21 cellular contexts compared by ENCODE assay signal in genomic region chr11:63993983-63994382, GRCh38. TPM values are rescaled to one million over a fixed set of nuclear protein-coding genes. Genes with fewer than 3 reads are reported as not detected.
DNase-seq lines count a peak whose midpoint lies in the region; ATAC-seq, FAIRE-seq and TF ChIP-seq lines count a peak whose summit lies in the region.
"Had no signal": no experiment of that assay in that cellular context is flagged by ENCODE, and none has a peak within 500 bp of the region (broad histone marks: within the 10 kb centered on the region; RNA-seq: fewer than 3 reads in every experiment).

No MANE protein-coding gene starts in this region.

- no peak for ATAC-seq in activated naive CD8-positive, alpha-beta T cell treated with anti-CD3 and anti-CD28 coated beads, Interleukin-2, amount 10 ng/mL, durations not matched to agents 7 days and 5 days (ENCODE audit: low read depth)
- ATAC-seq in activated naive CD8-positive, alpha-beta T cell treated with anti-CD3 and anti-CD28 coated beads, Interleukin-2, amount 50 U/mL, for 24 hours = no peak
- ATAC-seq in GM21390 (IDR thresholded peaks at IDR 0.05; ENCODE audit: unreplicated experiment) = no peak
- ATAC-seq: GM23338, Panc1 had no signal

- peaks cover 14% of the 10 kb centered on the region for H3K4me1 Mint-ChIP-seq in activated naive CD8-positive, alpha-beta T cell treated with anti-CD3 and anti-CD28 coated beads, Interleukin-2, amount 10 ng/mL, durations not matched to agents 7 days and 5 days
- H3K4me1 Mint-ChIP-seq in activated naive CD8-positive, alpha-beta T cell treated with anti-CD3 and anti-CD28 coated beads, Interleukin-2, amount 50 U/mL, for 24 hours = peaks cover 2% of the 10 kb centered on the region
- H3K4me1 Mint-ChIP-seq in CD14-positive monocyte = peaks cover 25% of the 10 kb centered on the region
- H3K4me1 Mint-ChIP-seq in dendritic cell treated with granulocyte-macrophage colony-stimulating factor and Interleukin-4, amounts not matched to agents 40 ng/mL and 50 ng/mL, for 4 days (ENCODE audit: low read depth) = peaks cover 71% of the 10 kb centered on the region
- peaks cover 10% of the 10 kb centered on the region for H3K4me1 Mint-ChIP-seq in neural crest cell

- POLR2A ChIA-PET in activated naive CD8-positive, alpha-beta T cell treated with anti-CD3 and anti-CD28 coated beads, Interleukin-2, amount 10 ng/mL, durations not matched to agents 7 days and 5 days (lab: Charles Lee) = interaction anchor here (0.5 to 2.5 kb wide), 2 partner anchors 8 to 312 kb away, joined by 3 to 7 read pairs; partner anchors contain the start of gene OTUB1

- H3K27ac Mint-ChIP-seq in activated naive CD8-positive, alpha-beta T cell treated with anti-CD3 and anti-CD28 coated beads, Interleukin-2, amount 10 ng/mL, durations not matched to agents 7 days and 5 days = peak overlapping the region; percentile 30
- H3K27ac Mint-ChIP-seq in activated naive CD8-positive, alpha-beta T cell treated with anti-CD3 and anti-CD28 coated beads, Interleukin-2, amount 50 U/mL, for 24 hours = no peak overlapping the region
- peak overlapping the region in 6 of 7 donors; percentile 6 to 74 (median 53) for H3K27ac Mint-ChIP-seq in CD14-positive monocyte
- peak overlapping the region; percentile 71 for H3K27ac Mint-ChIP-seq in dendritic cell treated with granulocyte-macrophage colony-stimulating factor and Interleukin-4, amounts not matched to agents 40 ng/mL and 50 ng/mL, for 4 days
- H3K27ac Mint-ChIP-seq in neural crest cell (ENCODE audit: unreplicated experiment) = no peak overlapping the region
- H3K27ac Mint-ChIP-seq: GM23338 had no signal

- H3K4me3 Mint-ChIP-seq in activated naive CD8-positive, alpha-beta T cell treated with anti-CD3 and anti-CD28 coated beads, Interleukin-2, amount 10 ng/mL, durations not matched to agents 7 days and 5 days = no peak overlapping the region
- no peak overlapping the region for H3K4me3 Mint-ChIP-seq in activated naive CD8-positive, alpha-beta T cell treated with anti-CD3 and anti-CD28 coated beads, Interleukin-2, amount 50 U/mL, for 24 hours
- H3K4me3 Mint-ChIP-seq in CD14-positive monocyte (no peak overlapping the region), neural crest cell (peak overlapping the region; percentile 38)
- peak overlapping the region; percentile 2 for H3K4me3 Mint-ChIP-seq in dendritic cell treated with granulocyte-macrophage colony-stimulating factor and Interleukin-4, amounts not matched to agents 40 ng/mL and 50 ng/mL, for 4 days
- H3K4me3 Mint-ChIP-seq: CD4-positive, CD25-positive, alpha-beta regulatory T cell; GM23338 had no signal

- peaks cover 19% of the 10 kb centered on the region for H3K36me3 Mint-ChIP-seq in activated naive CD8-positive, alpha-beta T cell treated with anti-CD3 and anti-CD28 coated beads, Interleukin-2, amount 10 ng/mL, durations not matched to agents 7 days and 5 days
- peaks cover 39% of the 10 kb centered on the region for H3K36me3 Mint-ChIP-seq in activated naive CD8-positive, alpha-beta T cell treated with anti-CD3 and anti-CD28 coated beads, Interleukin-2, amount 50 U/mL, for 24 hours (ENCODE audit: low read depth)
- H3K36me3 Mint-ChIP-seq in CD14-positive monocyte = peaks cover 71 to 92% of the 10 kb centered on the region in 2 donors
- H3K36me3 Mint-ChIP-seq in dendritic cell treated with granulocyte-macrophage colony-stimulating factor and Interleukin-4, amounts not matched to agents 40 ng/mL and 50 ng/mL, for 4 days (ENCODE audit: low read depth) = peaks cover 95% of the 10 kb centered on the region
- peaks cover 18% of the 10 kb centered on the region for H3K36me3 Mint-ChIP-seq in neural crest cell (ENCODE audit: low read depth)

- FAIRE-seq in GM12892 (lab: Jason Lieb, UNC) = no peak

- TF ChIP-seq CTCF in CD14-positive monocyte (IDR thresholded peaks at IDR 0.05) (no peak), neural crest cell (conservative IDR thresholded peaks at IDR 0.05) (no peak)

- no peak for DNase-seq in activated naive CD8-positive, alpha-beta T cell treated with anti-CD3 and anti-CD28 coated beads, Interleukin-2, amount 10 ng/mL, durations not matched to agents 7 days and 5 days
- no peak for DNase-seq in activated naive CD8-positive, alpha-beta T cell treated with anti-CD3 and anti-CD28 coated beads, Interleukin-2, amount 50 U/mL, for 24 hours
- DNase-seq in CD14-positive monocyte (ENCODE audit: low spot score) = no peak
- DNase-seq in neural crest cell (ENCODE audit: low read depth, low spot score) = no peak
- no peak for DNase-seq in GM12892 (ENCODE audit: insufficient read length)
- no peak for DNase-seq in T-helper 2 cell
- DNase-seq: AML-193; CD4-positive, CD25-positive, alpha-beta regulatory T cell; DMS79; IMR-90; NCI-H1105; NCI-H2029 treated with DMSO at 0.1 percent for 48 hours; NCI-H226; NCI-H524; NCI-H774 had no signal

- intact Hi-C loops in CD14-positive monocyte (cut with micrococcal nuclease) = no loop called here
- intact Hi-C loops in dendritic cell treated with granulocyte-macrophage colony-stimulating factor and Interleukin-4, amounts not matched to agents 40 ng/mL and 50 ng/mL, for 4 days (cut with micrococcal nuclease) = no loop called here

- H3K9me3 Mint-ChIP-seq in activated naive CD8-positive, alpha-beta T cell treated with anti-CD3 and anti-CD28 coated beads, Interleukin-2, amount 10 ng/mL, durations not matched to agents 7 days and 5 days = no peaks in the 10 kb centered on the region
- H3K9me3 Mint-ChIP-seq in activated naive CD8-positive, alpha-beta T cell treated with anti-CD3 and anti-CD28 coated beads, Interleukin-2, amount 50 U/mL, for 24 hours = no peaks in the 10 kb centered on the region
- peaks cover 0 to 3% (median 0%) of the 10 kb centered on the region in 7 donors for H3K9me3 Mint-ChIP-seq in CD14-positive monocyte
- no peaks in the 10 kb centered on the region for H3K9me3 Mint-ChIP-seq in dendritic cell treated with granulocyte-macrophage colony-stimulating factor and Interleukin-4, amounts not matched to agents 40 ng/mL and 50 ng/mL, for 4 days
- no peaks in the 10 kb centered on the region for H3K9me3 Mint-ChIP-seq in neural crest cell
- H3K9me3 Mint-ChIP-seq: CD4-positive, CD25-positive, alpha-beta regulatory T cell; GM23338 had no signal

- no peak for TF ChIP-seq POLR2A in GM12892 (IDR thresholded peaks at IDR 0.05; ENCODE audit: low read depth, low read length)

- no peaks in the 10 kb centered on the region for H3K27me3 Mint-ChIP-seq in activated naive CD8-positive, alpha-beta T cell treated with anti-CD3 and anti-CD28 coated beads, Interleukin-2, amount 10 ng/mL, durations not matched to agents 7 days and 5 days
- no peaks in the 10 kb centered on the region for H3K27me3 Mint-ChIP-seq in activated naive CD8-positive, alpha-beta T cell treated with anti-CD3 and anti-CD28 coated beads, Interleukin-2, amount 50 U/mL, for 24 hours
- H3K27me3 Mint-ChIP-seq in CD14-positive monocyte (ENCODE audit: low read depth in 3 of 3) = peaks cover 1 to 10% (median 8%) of the 10 kb centered on the region in 3 donors
- peaks cover 18% of the 10 kb centered on the region for H3K27me3 Mint-ChIP-seq in dendritic cell treated with granulocyte-macrophage colony-stimulating factor and Interleukin-4, amounts not matched to agents 40 ng/mL and 50 ng/mL, for 4 days
- H3K27me3 Mint-ChIP-seq in neural crest cell (ENCODE audit: low read depth) = peaks cover 3% of the 10 kb centered on the region

RNA-seq across cellular contexts. Expression of gene OTUB1, which starts 7.7 kb away (rescaled TPM):
- total RNA-seq in activated naive CD8-positive, alpha-beta T cell treated with anti-CD3 and anti-CD28 coated beads, Interleukin-2, amount 10 ng/mL, durations not matched to agents 7 days and 5 days = 10 to 100 TPM; 86.0 to 87.0 TPM
- 100 to 1,000 TPM; 140 to 170 TPM for polyA plus RNA-seq in CD14-positive monocyte
- total RNA-seq in neural crest cell = 122 and 124 TPM in 2 replicates
- polyA plus RNA-seq in GM12892 (2012; ENCODE audit: missing spikeins) = 84.1 TPM

RNA-seq across cellular contexts. Expression of gene COX8A, which starts 19.6 kb away (rescaled TPM):
- 100 to 1,000 TPM; 379 to 420 TPM for total RNA-seq in activated naive CD8-positive, alpha-beta T cell treated with anti-CD3 and anti-CD28 coated beads, Interleukin-2, amount 10 ng/mL, durations not matched to agents 7 days and 5 days
- polyA plus RNA-seq in CD14-positive monocyte = 100 to 1,000 TPM; 526 to 588 TPM
- total RNA-seq in neural crest cell = 349 and 389 TPM in 2 replicates
- 284 TPM for polyA plus RNA-seq in GM12892 (2012; ENCODE audit: missing spikeins)

RNA-seq across cellular contexts. Expression of gene FLRT1, which starts 41.7 kb away (rescaled TPM):
- not detected for total RNA-seq in activated naive CD8-positive, alpha-beta T cell treated with anti-CD3 and anti-CD28 coated beads, Interleukin-2, amount 10 ng/mL, durations not matched to agents 7 days and 5 days
- not detected for polyA plus RNA-seq in CD14-positive monocyte
- total RNA-seq in neural crest cell = 2.4 and 3.0 TPM in 2 replicates
- 0.06 TPM for polyA plus RNA-seq in GM12892 (2012; ENCODE audit: missing spikeins)
- total RNA-seq: A172; CD4-positive, CD25-positive, alpha-beta regulatory T cell; HT1080 had no signal

RNA-seq across cellular contexts. Expression of gene NAA40, which starts 55.2 kb away (rescaled TPM):
- total RNA-seq in activated naive CD8-positive, alpha-beta T cell treated with anti-CD3 and anti-CD28 coated beads, Interleukin-2, amount 10 ng/mL, durations not matched to agents 7 days and 5 days = 10 to 100 TPM; 39.1 to 39.7 TPM
- polyA plus RNA-seq in CD14-positive monocyte = 1 to 10 TPM; 1.5 to 1.6 TPM
- 64.5 and 71.2 TPM in 2 replicates for total RNA-seq in neural crest cell
- polyA plus RNA-seq in GM12892 (2012; ENCODE audit: missing spikeins) = 16.0 TPM

Comparison
In these comparisons a context has a peak if more than half of its experiments do, and no peak if none do; other contexts are left out.
1. H3K27ac Mint-ChIP-seq: peak in activated naive CD8-positive, alpha-beta T cell treated with anti-CD3 and anti-CD28 coated beads, Interleukin-2, amount 10 ng/mL, durations not matched to agents 7 days and 5 days (single experiment), CD14-positive monocyte (6 of 7) and dendritic cell treated with granulocyte-macrophage colony-stimulating factor and Interleukin-4, amounts not matched to agents 40 ng/mL and 50 ng/mL, for 4 days (single experiment); none in activated naive CD8-positive, alpha-beta T cell treated with anti-CD3 and anti-CD28 coated beads, Interleukin-2, amount 50 U/mL, for 24 hours (single experiment) and neural crest cell (single experiment).
2. H3K4me3 Mint-ChIP-seq: peak in dendritic cell treated with granulocyte-macrophage colony-stimulating factor and Interleukin-4, amounts not matched to agents 40 ng/mL and 50 ng/mL, for 4 days (single experiment) and neural crest cell (single experiment); none in activated naive CD8-positive, alpha-beta T cell treated with anti-CD3 and anti-CD28 coated beads, Interleukin-2, amount 10 ng/mL, durations not matched to agents 7 days and 5 days (single experiment), activated naive CD8-positive, alpha-beta T cell treated with anti-CD3 and anti-CD28 coated beads, Interleukin-2, amount 50 U/mL, for 24 hours (single experiment) and CD14-positive monocyte (0 of 2).